In genomic region chr17:73827627-73828241, GRCh38 we compare ENCODE assay signal across 13 cellular contexts.
A peak's percentile ranks its signal among the peaks of the same experiment; 100 is the strongest.
DNase-seq lines count a peak whose midpoint lies in the region; ATAC-seq, FAIRE-seq and TF ChIP-seq lines count a peak whose summit lies in the region.
"Had no signal": no experiment of that assay in that cellular context is flagged by ENCODE, and none has a peak within 500 bp of the region (broad histone marks: within the 10 kb centered on the region; RNA-seq: fewer than 3 reads in every experiment).

No MANE protein-coding gene starts in this region.

- H3K4me1 ChIP-seq in H1 (replicated peaks in 1 of 4; ENCODE audit: control insufficient read depth in 3 of 4, insufficient read depth in 4 of 4, low read length in 3 of 4) = peaks cover 0 to 15% (median 7%) of the 10 kb centered on the region in 4 experiments; a peak in 6 of 7 replicates
- peaks cover 18% of the 10 kb centered on the region for H3K4me1 ChIP-seq in neural progenitor cell

- H3K4me2 ChIP-seq in H1 (ENCODE audit: insufficient read depth in 1 of 2, low read depth in 2 of 2, low read length in 2 of 2) = peak overlapping the region; percentile 14 to 40; a peak in 3 of 4 replicates
- no peak overlapping the region for H3K4me2 ChIP-seq in neural progenitor cell
- H3K4me2 ChIP-seq: SK-N-SH had no signal

- TF ChIP-seq POLR2A in H1 (IDR thresholded peaks at IDR 0.05; ENCODE audit: control extremely low read depth in 1 of 2, low read depth in 2 of 2, low read length in 2 of 2) = no peak

- no peaks in the 10 kb centered on the region for H3K36me3 ChIP-seq in H1 (ENCODE audit: control insufficient read depth in 2 of 4, insufficient read depth in 4 of 4, low read length in 3 of 4)
- no peaks in the 10 kb centered on the region for H3K36me3 ChIP-seq in neural progenitor cell

- peak overlapping the region; percentile 32; the same call in 1 of the 2 replicates for H2BK5ac ChIP-seq in H1 (ENCODE audit: low read depth, low read length)

- FAIRE-seq in H1 (lab: Jason Lieb, UNC) = peak; percentile 62
- FAIRE-seq: colon had no signal

- H3K9me3 ChIP-seq in H1 (ENCODE audit: insufficient read depth in 2 of 2, low read depth in 1 of 2, low read length in 1 of 2) = no peaks in the 10 kb centered on the region
- no peaks in the 10 kb centered on the region for H3K9me3 ChIP-seq in neural progenitor cell (ENCODE audit: low read depth)

- no peak overlapping the region for H2BK120ac ChIP-seq in H1 (replicated peaks; ENCODE audit: low read depth, low read length)

- H3K27ac ChIP-seq in H1 (ENCODE audit: low read depth, low read length) = no peak overlapping the region
- no peak overlapping the region for H3K27ac ChIP-seq in neural progenitor cell

- TF ChIP-seq CTCF in H1 (IDR thresholded peaks at IDR 0.05; ENCODE audit: control extremely low read depth in 1 of 3, insufficient read depth in 1 of 3, low read depth in 1 of 3, low read length in 3 of 3) (no peak), neural progenitor cell (IDR thresholded peaks at IDR 0.05) (no peak)

- H3K27me3 Mint-ChIP-seq in neural progenitor cell (ENCODE audit: insufficient read depth, low read depth) = peaks cover 5% of the 10 kb centered on the region

- H3K23me2 ChIP-seq in H1 (ENCODE audit: low read depth, low read length) = no peaks in the 10 kb centered on the region

- peak; percentile 20 for DNase-seq in NCI-H146 (lab: John Stamatoyannopoulos, UW)
- no peak for DNase-seq in NCI-H146 treated with DMSO at 0.1 percent for 48 hours (lab: John Stamatoyannopoulos, UW; ENCODE audit: unreplicated experiment)
- peak; percentile 24 for DNase-seq in NCI-H748 treated with DMSO at 0.1 percent for 48 hours (lab: John Stamatoyannopoulos, UW)
- DNase-seq in H1 (ENCODE audit: low read depth in 1 of 2, low spot score in 2 of 2) = peak in 1 of 2 experiments; percentile 38
- DNase-seq in neural progenitor cell (ENCODE audit: low spot score) = no peak
- DNase-seq: 8988T, GDM1, NCI-H446, SK-N-SH had no signal

- no peaks in the 10 kb centered on the region for H3K79me1 ChIP-seq in H1 (ENCODE audit: low read depth, low read length)

- no peak overlapping the region for H3K4me3 ChIP-seq in H1 (ENCODE audit: extremely low read depth in 1 of 4, insufficient read depth in 2 of 4, low read depth in 3 of 4, low read length in 4 of 4)
- H3K4me3 ChIP-seq in neural progenitor cell = no peak overlapping the region

- ATAC-seq in HG02759 (IDR thresholded peaks at IDR 0.05; ENCODE audit: unreplicated experiment) (no peak), HG03159 (IDR thresholded peaks at IDR 0.05; ENCODE audit: unreplicated experiment) (no peak), GM21423 (IDR thresholded peaks at IDR 0.05; ENCODE audit: unreplicated experiment) (no peak)

- H4K5ac ChIP-seq in H1 (ENCODE audit: insufficient read length, low read depth, low read length) = no peak overlapping the region

- CTCF ChIA-PET in H1 (lab: Charles Lee; ENCODE audit: partially characterized antibody) = interaction anchor here (0.7 to 2.0 kb wide), 6 partner anchors 9 to 181 kb away, joined by 3 to 7 read pairs (median 3); no protein-coding TSS in a partner anchor

- H3K27ac Mint-ChIP-seq in neural progenitor cell = peak overlapping the region; percentile 17

- no peak overlapping the region for H3K14ac ChIP-seq in H1 (ENCODE audit: insufficient read length)

- no peak overlapping the region for H3K4me3 Mint-ChIP-seq in neural progenitor cell

- TF ChIP-seq RAD21 in H1 (IDR thresholded peaks at IDR 0.05 in 1 of 2, conservative IDR thresholded peaks at IDR 0.05 in 1 of 2; ENCODE audit: low read depth in 2 of 2, low read length in 2 of 2) = no peak

- H3K4ac ChIP-seq in H1 (replicated peaks; ENCODE audit: insufficient read length, low read depth, low read length) = peak overlapping the region; percentile 23

- 0 out of 2 replicates have a peak overlapping the region, but pooled peaks have one; percentile 61 for H2BK20ac ChIP-seq in H1 (ENCODE audit: low read length)

- H3K56ac ChIP-seq in H1 (replicated peaks; ENCODE audit: insufficient read length, low read depth, low read length) = no peak overlapping the region

- POLR2A ChIA-PET in H1 (lab: Charles Lee; ENCODE audit: partially characterized antibody) = interaction anchor here (1.3 kb wide), 1 partner anchor 39 kb away, joined by 3 read pairs; no protein-coding TSS in a partner anchor

- peaks cover 4% of the 10 kb centered on the region for H3F3A ChIP-seq in neural progenitor cell (ENCODE audit: low read depth)

- no peak overlapping the region for H2AFZ ChIP-seq in H1 (ENCODE audit: low read length)
- H2AFZ ChIP-seq in neural progenitor cell (replicated peaks) = peak overlapping the region; percentile 66

- peak overlapping the region; percentile 92; the same call in 1 of the 2 replicates for H2BK12ac ChIP-seq in H1 (ENCODE audit: low read depth, low read length)

- no peak overlapping the region for H4K8ac ChIP-seq in H1 (ENCODE audit: extremely low read depth, insufficient read depth, low read length)

- no peak overlapping the region for H3K9ac ChIP-seq in H1 (replicated peaks in 1 of 4; ENCODE audit: extremely low read depth in 1 of 4, low read depth in 3 of 4, low read length in 3 of 4)
- no peak overlapping the region for H3K9ac ChIP-seq in neural progenitor cell
- H3K9ac ChIP-seq: SK-N-SH had no signal

- H3K9me3 Mint-ChIP-seq in neural progenitor cell = no peaks in the 10 kb centered on the region

- H4K20me1 ChIP-seq in H1 (replicated peaks in 1 of 2; ENCODE audit: control insufficient read depth in 1 of 2, insufficient read depth in 2 of 2, low read length in 2 of 2) (no peaks in the 10 kb centered on the region), neural progenitor cell (ENCODE audit: low read depth) (no peaks in the 10 kb centered on the region)

- peaks cover 46% of the 10 kb centered on the region for H3K4me1 Mint-ChIP-seq in neural progenitor cell

- H3K27me3 ChIP-seq in H1 (replicated peaks in 1 of 4; ENCODE audit: control insufficient read depth in 3 of 4, extremely low read depth in 1 of 4, insufficient read depth in 3 of 4, low read length in 3 of 4) (peaks cover 0 to 29% (median 16%) of the 10 kb centered on the region in 4 experiments; a peak in 6 of 7 replicates), neural progenitor cell (no peaks in the 10 kb centered on the region)

- H3K79me2 ChIP-seq in H1 (ENCODE audit: control insufficient read depth in 1 of 2, insufficient read depth in 2 of 2, low read length in 2 of 2) (no peaks in the 10 kb centered on the region), neural progenitor cell (ENCODE audit: low read depth) (no peaks in the 10 kb centered on the region)

- H3K18ac ChIP-seq in H1 (ENCODE audit: extremely low read depth, low read length) = peak overlapping the region; percentile 83

- WGBS in H1 (ENCODE audit: extremely low coverage in 1 of 2, insufficient coverage in 1 of 2, insufficient read length in 1 of 2, insufficient replicate concordance in 2 of 2, low coverage in 1 of 2, low lambda C conversion rate in 2 of 2, missing lambda C conversion rate in 1 of 2), 2 experiments = 49% methylated on average over 15 of the region's 15 CpGs; no CpG with 5 or more reads in 1 of the 2 experiments

- no peak overlapping the region for H3K23ac ChIP-seq in H1 (ENCODE audit: insufficient read length)

- H4K91ac ChIP-seq in H1 (replicated peaks; ENCODE audit: insufficient read length, low read length) = peak overlapping the region; percentile 67

- 0 out of 2 replicates have a peak overlapping the region, but pooled peaks have one; percentile 53 for H2AK5ac ChIP-seq in H1 (ENCODE audit: low read depth, low read length)

- no peaks in the 10 kb centered on the region for H3K36me3 Mint-ChIP-seq in neural progenitor cell

- H2BK15ac ChIP-seq in H1 (ENCODE audit: low read length) = peak overlapping the region; percentile 72; the same call in 1 of the 2 replicates

- TF ChIP-seq EP300 in H1 (IDR thresholded peaks at IDR 0.05; ENCODE audit: borderline replicate concordance in 1 of 2, low read depth in 2 of 2, low read length in 2 of 2) = no peak

TF ChIP-seq in H1, 55 proteins besides CTCF, POLR2A, EP300 and RAD21:
- TF ChIP-seq RNF2 (IDR thresholded peaks at IDR 0.05; ENCODE audit: borderline replicate concordance, low read depth, low read length, missing control alignments, poor library complexity, severe bottlenecking) (no peak), SIRT6 (IDR thresholded peaks at IDR 0.05; ENCODE audit: low read length) (no peak), JUND (IDR thresholded peaks at IDR 0.05; ENCODE audit: low read length) (no peak), CEBPB (IDR thresholded peaks at IDR 0.05; ENCODE audit: low read depth, low read length) (peak; percentile 53; the same call in 1 of the 2 replicates), SIN3A (conservative IDR thresholded peaks at IDR 0.05 in 1 of 2, IDR thresholded peaks at IDR 0.05 in 1 of 2; ENCODE audit: low read depth in 1 of 2, low read length in 2 of 2) (no peak), JUN (IDR thresholded peaks at IDR 0.05; ENCODE audit: low read depth, low read length) (no peak), SRF (IDR thresholded peaks at IDR 0.05; ENCODE audit: low read depth, low read length) (no peak), E2F6 (IDR thresholded peaks at IDR 0.05) (peak; percentile 76), MAX (IDR thresholded peaks at IDR 0.05) (peak; percentile 57; the same call in 1 of the 2 replicates), USF2 (IDR thresholded peaks at IDR 0.05; ENCODE audit: low read length) (no peak)

Comparison
In these comparisons a context has a peak if more than half of its experiments do, and no peak if none do; other contexts are left out.
1. DNase-seq: peak in NCI-H146 (single experiment) and NCI-H748 treated with DMSO at 0.1 percent for 48 hours (single experiment); none in NCI-H146 treated with DMSO at 0.1 percent for 48 hours (single experiment) and neural progenitor cell (single experiment).